ENCODE assay signal across 7 cellular contexts in genomic region chr20:63697357-63697867, GRCh38. TPM values are rescaled to one million over a fixed set of nuclear protein-coding genes. Genes with fewer than 3 reads are reported as not detected.
DNase-seq lines count a peak whose midpoint lies in the region; TF ChIP-seq lines count a peak whose summit lies in the region.
"Had no signal": no experiment of that assay in that cellular context is flagged by ENCODE, and none has a peak within 500 bp of the region (broad histone marks: within the 10 kb centered on the region; RNA-seq: fewer than 3 reads in every experiment).

No MANE protein-coding gene starts in this region.

- 43 to 62% methylated on average over 7 of the region's 7 CpGs for WGBS in sigmoid colon, 2 donors

- POLR2A ChIA-PET in OCI-LY7 (lab: Charles Lee) = no interaction called here

- no peak for TF ChIP-seq CTCF in sigmoid colon (IDR thresholded peaks at IDR 0.05)
- no peak for TF ChIP-seq CTCF in OCI-LY7 (conservative IDR thresholded peaks at IDR 0.05; ENCODE audit: low read length)

- H3K9me3 ChIP-seq in HUES48 (ENCODE audit: control insufficient read depth, insufficient read depth, low read length) = no peaks in the 10 kb centered on the region
- no peaks in the 10 kb centered on the region for H3K9me3 ChIP-seq in sigmoid colon
- H3K9me3 ChIP-seq in OCI-LY7 (ENCODE audit: low read length) = no peaks in the 10 kb centered on the region

- H4K20me1 ChIP-seq in OCI-LY7 (ENCODE audit: insufficient read depth, low read length) = no peaks in the 10 kb centered on the region

- TF ChIP-seq POLR2A in sigmoid colon (IDR thresholded peaks at IDR 0.05) = no peak

- H3K27me3 ChIP-seq in HUES48 (ENCODE audit: control insufficient read depth, insufficient read depth, low read length) (no peaks in the 10 kb centered on the region), sigmoid colon (no peaks in the 10 kb centered on the region)

- H3K36me3 ChIP-seq in HUES48 (ENCODE audit: control insufficient read depth, insufficient read depth, low read length) = no peaks in the 10 kb centered on the region
- peaks cover 6 to 25% (median 11%) of the 10 kb centered on the region in 4 donors for H3K36me3 ChIP-seq in sigmoid colon
- peaks cover 32% of the 10 kb centered on the region for H3K36me3 ChIP-seq in OCI-LY7 (ENCODE audit: insufficient read depth, low read length)

- no peaks in the 10 kb centered on the region for H3K9me2 ChIP-seq in OCI-LY7 (ENCODE audit: insufficient read depth, low read length)

- DNase-seq in sigmoid colon (peak; percentile 64), SKM-1 (lab: John Stamatoyannopoulos, UW; ENCODE audit: unreplicated experiment) (no peak), NCI-H526 treated with DMSO at 0.1 percent for 48 hours (lab: John Stamatoyannopoulos, UW) (no peak), OCI-LY7 (ENCODE audit: low spot score) (no peak)
- DNase-seq: hypothalamus had no signal

- TF ChIP-seq EP300 in sigmoid colon (IDR thresholded peaks at IDR 0.05) = no peak

- no peaks in the 10 kb centered on the region for H3K79me2 ChIP-seq in OCI-LY7 (ENCODE audit: insufficient read depth, low read depth, low read length)

- peak overlapping the region; percentile 2 for H3K27ac ChIP-seq in HUES48 (ENCODE audit: low read depth, low read length)
- H3K27ac ChIP-seq in cingulate gyrus (ENCODE audit: low read depth, low read length) = peak overlapping the region; percentile 19
- no peak overlapping the region for H3K27ac ChIP-seq in sigmoid colon
- no peak overlapping the region for H3K27ac ChIP-seq in OCI-LY7 (ENCODE audit: low read depth, low read length, poor library complexity, severe bottlenecking)

- no peak overlapping the region for H3K9ac ChIP-seq in HUES48 (ENCODE audit: low read depth, low read length)

- CTCF ChIA-PET in OCI-LY7 (lab: Charles Lee; ENCODE audit: unreplicated experiment) = no interaction called here

- intact Hi-C loops in sigmoid colon (cut with DNase I) = no loop called here
- intact Hi-C loops in OCI-LY7 (cut with micrococcal nuclease; ENCODE audit: unreplicated experiment) = no loop called here

- H3K4me1 ChIP-seq in HUES48 (ENCODE audit: control insufficient read depth, insufficient read depth, low read length) (peaks cover 4% of the 10 kb centered on the region; the same call in 1 of the 2 replicates), sigmoid colon (peaks cover 0 to 43% (median 37%) of the 10 kb centered on the region in 4 donors), OCI-LY7 (ENCODE audit: insufficient read depth, low read length, poor library complexity, severe bottlenecking) (peaks cover 9% of the 10 kb centered on the region)

- BruUV-seq in OCI-LY7 (replicated peaks; lab: Mats Ljungman, UMichigan) = no TSS peak

- H3K4me2 ChIP-seq in OCI-LY7 (ENCODE audit: low read length) = no peak overlapping the region

- no peak overlapping the region for H2AFZ ChIP-seq in OCI-LY7 (ENCODE audit: low read length)

- H3K4me3 ChIP-seq in HUES48 (ENCODE audit: low read depth, low read length) (peak overlapping the region; percentile 50; the same call in 1 of the 2 replicates), sigmoid colon (peak overlapping the region in 1 of 4 donors; percentile 29), OCI-LY7 (ENCODE audit: low read depth, low read length, poor library complexity, severe bottlenecking) (no peak overlapping the region)

RNA-seq across cellular contexts. Expression of gene TNFRSF6B, which starts 1.0 kb away (rescaled TPM):
- total RNA-seq in sigmoid colon = 10 to 100 TPM in 1 of 4 donors, 1 to 10 TPM in 3; 1.8 to 45.5 (median 4.2) TPM
- polyA plus RNA-seq in sigmoid colon = 100 to 1,000 TPM in 1 of 3 donors, 1 to 10 TPM in 2; 1.2 to 186 (median 4.8) TPM
- total RNA-seq in OCI-LY7 (2014; rRNA removed; shearing (Covaris generic)) = 1.4 and 6.6 TPM in 2 replicates
- total RNA-seq in OCI-LY7 (2022) = 1.0 TPM in 1 of 2 replicates, not detected in the other

RNA-seq across cellular contexts. Expression of gene ARFRP1, which starts 10.4 kb away (rescaled TPM):
- total RNA-seq in sigmoid colon (10 to 100 TPM; 26.8 to 38.7 (median 28.8) TPM), OCI-LY7 (2022) (82.1 and 85.6 TPM in 2 replicates)
- polyA plus RNA-seq in sigmoid colon = 10 to 100 TPM; 39.1 to 70.2 (median 45.6) TPM
- total RNA-seq in OCI-LY7 (2014; rRNA removed; shearing (Covaris generic)) = 47.9 and 53.3 TPM in 2 replicates

RNA-seq across cellular contexts. Expression of gene ZGPAT, which starts 10.4 kb away (rescaled TPM):
- total RNA-seq in sigmoid colon (10 to 100 TPM; 18.5 to 22.5 (median 19.6) TPM), OCI-LY7 (2022) (50.8 and 55.4 TPM in 2 replicates)
- 10 to 100 TPM; 24.0 to 44.9 (median 30.5) TPM for polyA plus RNA-seq in sigmoid colon
- total RNA-seq in OCI-LY7 (2014; rRNA removed; shearing (Covaris generic)) = 43.1 and 43.9 TPM in 2 replicates

RNA-seq across cellular contexts. Expression of gene LIME1, which starts 39.1 kb away (rescaled TPM):
- 1 to 10 TPM; 4.6 to 7.8 (median 6.4) TPM for total RNA-seq in sigmoid colon
- polyA plus RNA-seq in sigmoid colon = 10 to 100 TPM in 1 of 3 donors, 1 to 10 TPM in 1, not detected in 1; 4.8 to 35.3 TPM
- 66.3 and 76.4 TPM in 2 replicates for total RNA-seq in OCI-LY7 (2014; rRNA removed; shearing (Covaris generic))
- total RNA-seq in OCI-LY7 (2022) = 67.9 and 75.6 TPM in 2 replicates

RNA-seq across cellular contexts. Expression of gene RTEL1, which starts 39.3 kb away (rescaled TPM):
- total RNA-seq in sigmoid colon = 10 to 100 TPM; 19.6 to 44.3 (median 31.4) TPM
- 10 to 100 TPM in 1 of 3 donors, 1 to 10 TPM in 2; 3.6 to 22.4 (median 9.0) TPM for polyA plus RNA-seq in sigmoid colon
- total RNA-seq in OCI-LY7 (2014; rRNA removed; shearing (Covaris generic)) = 20.0 and 22.5 TPM in 2 replicates
- 47.2 and 55.0 TPM in 2 replicates for total RNA-seq in OCI-LY7 (2022)

Comparison
In these comparisons a context has a peak if more than half of its experiments do, and no peak if none do; other contexts are left out.
1. H3K27ac ChIP-seq: peak in HUES48 (single experiment) and cingulate gyrus (single experiment); none in sigmoid colon (0 of 4) and OCI-LY7 (single experiment).